ENCODE assay signal across 13 cellular contexts in genomic region chr22:50139843-50140415, GRCh38. TPM values are rescaled to one million over a fixed set of nuclear protein-coding genes. Genes with fewer than 3 reads are reported as not detected.
DNase-seq lines count a peak whose midpoint lies in the region; ATAC-seq and TF ChIP-seq lines count a peak whose summit lies in the region.
"Had no signal": no experiment of that assay in that cellular context is flagged by ENCODE, and none has a peak within 500 bp of the region (broad histone marks: within the 10 kb centered on the region; RNA-seq: fewer than 3 reads in every experiment).

No MANE protein-coding gene starts in this region.

- TF ChIP-seq CTCF in osteocyte (IDR thresholded peaks at IDR 0.05), result no peak
- no peak for TF ChIP-seq CTCF in lower lobe of right lung (IDR thresholded peaks at IDR 0.05)

- H3K27me3 Mint-ChIP-seq in osteocyte (ENCODE audit: unreplicated experiment), result peaks cover 42% of the 10 kb centered on the region

- DNase-seq in Caki2 (ENCODE audit: low read depth) (peak; percentile 56), NAMALWA (ENCODE audit: low spot score) (peak; percentile 75), NCI-H748 (lab: John Stamatoyannopoulos, UW; ENCODE audit: unreplicated experiment) (peak; percentile 100), epithelial cell of prostate (ENCODE audit: low read depth, low spot score) (peak; percentile 54), osteocyte (ENCODE audit: extremely low spot score, unreplicated experiment) (no peak), lower lobe of right lung (no peak)
- DNase-seq in stimulated activated CD4-positive, alpha-beta T cell treated with anti-CD3 and anti-CD28 coated beads, Interleukin-4, amount 100 ng/mL, for 24 hours, result no peak
- DNase-seq: GOT3; NCI-H446 treated with DMSO at 0.1 percent for 48 hours; posterior cingulate gyrus; SJCRH30; stimulated activated naive CD8-positive, alpha-beta T cell treated with anti-CD3 and anti-CD28 coated beads, Interleukin-15, amount 100 ng/mL, for 72 hours had no signal

- H3K27me3 ChIP-seq in lower lobe of right lung (ENCODE audit: low read depth), result no peaks in the 10 kb centered on the region
- H3K27me3 ChIP-seq: SJCRH30 had no signal

- no peak for ATAC-seq in lower lobe of right lung
- ATAC-seq in GM18858 (IDR thresholded peaks at IDR 0.05; ENCODE audit: unreplicated experiment), result no peak
- ATAC-seq: stimulated activated naive CD8-positive, alpha-beta T cell treated with anti-CD3 and anti-CD28 coated beads, Interleukin-15, amount 100 ng/mL, for 72 hours had no signal

- H3K36me3 ChIP-seq in lower lobe of right lung, result no peaks in the 10 kb centered on the region
- H3K36me3 ChIP-seq: SJCRH30 had no signal

- H3K4me1 ChIP-seq in lower lobe of right lung, result no peaks in the 10 kb centered on the region
- H3K4me1 ChIP-seq: SJCRH30 had no signal

- no peaks in the 10 kb centered on the region for H3K9me3 ChIP-seq in lower lobe of right lung
- H3K9me3 ChIP-seq: SJCRH30 had no signal

- intact Hi-C loops in lower lobe of right lung (cut with DNase I), result no loop called here

- in situ Hi-C loops in Caki2 (cut with HindIII; ENCODE audit: low pct_unique_long_range_greater_than_20kb, low sequenced_read_pairs), result no loop called here

- no peaks in the 10 kb centered on the region for H3K9me3 Mint-ChIP-seq in osteocyte (ENCODE audit: unreplicated experiment)
- H3K9me3 Mint-ChIP-seq: stimulated activated naive CD8-positive, alpha-beta T cell treated with anti-CD3 and anti-CD28 coated beads, Interleukin-15, amount 100 ng/mL, for 72 hours had no signal

- no peaks in the 10 kb centered on the region for H3K36me3 Mint-ChIP-seq in osteocyte (ENCODE audit: unreplicated experiment)

- H3K4me1 Mint-ChIP-seq in osteocyte (ENCODE audit: unreplicated experiment), result peaks cover 18% of the 10 kb centered on the region

- H3K27ac ChIP-seq in epithelial cell of prostate, result no peak overlapping the region
- no peak overlapping the region for H3K27ac ChIP-seq in lower lobe of right lung
- H3K27ac ChIP-seq: SJCRH30 had no signal

- H3K27ac Mint-ChIP-seq in osteocyte (ENCODE audit: unreplicated experiment), result no peak overlapping the region

- H3K4me3 Mint-ChIP-seq in osteocyte (ENCODE audit: unreplicated experiment), result no peak overlapping the region
- H3K4me3 Mint-ChIP-seq: stimulated activated naive CD8-positive, alpha-beta T cell treated with anti-CD3 and anti-CD28 coated beads, Interleukin-15, amount 100 ng/mL, for 72 hours had no signal

- no peak overlapping the region for H3K4me3 ChIP-seq in lower lobe of right lung
- H3K4me3 ChIP-seq: SJCRH30 had no signal

RNA-seq across cellular contexts. Expression of gene PANX2, which starts 30.6 kb away (rescaled TPM):
- 18.0 and 19.5 TPM in 2 replicates for total RNA-seq in Caki2 (2014; rRNA removed; shearing (Covaris generic); ENCODE audit: low replicate concordance)
- total RNA-seq in osteocyte (1.5 and 1.6 TPM in 2 replicates), lower lobe of right lung (2.5 TPM)
- total RNA-seq: SJCRH30 had no signal

RNA-seq across cellular contexts. Expression of gene TRABD, which starts 45.8 kb away (rescaled TPM):
- total RNA-seq in Caki2 (2014; rRNA removed; shearing (Covaris generic); ENCODE audit: low replicate concordance), result 82.4 and 89.0 TPM in 2 replicates
- total RNA-seq in osteocyte (24.3 and 25.9 TPM in 2 replicates), lower lobe of right lung (43.7 TPM)

RNA-seq across cellular contexts. Expression of gene MOV10L1, which starts 50.1 kb away (rescaled TPM):
- not detected in 2 replicates for total RNA-seq in Caki2 (2014; rRNA removed; shearing (Covaris generic); ENCODE audit: low replicate concordance)
- total RNA-seq in osteocyte (0.97 and 1.4 TPM in 2 replicates), lower lobe of right lung (0.56 TPM)
- total RNA-seq: SJCRH30 had no signal

RNA-seq across cellular contexts. Expression of gene MLC1, which starts 54.7 kb away (rescaled TPM):
- not detected in 2 replicates for total RNA-seq in Caki2 (2014; rRNA removed; shearing (Covaris generic); ENCODE audit: low replicate concordance)
- total RNA-seq in osteocyte, result not detected in 2 replicates
- total RNA-seq in lower lobe of right lung, result 3.2 TPM

Comparison
In these comparisons a context has a peak if more than half of its experiments do, and no peak if none do; other contexts are left out.
1. DNase-seq: peak in Caki2 (single experiment), NAMALWA (single experiment), NCI-H748 (single experiment) and epithelial cell of prostate (single experiment); none in stimulated activated CD4-positive, alpha-beta T cell treated with anti-CD3 and anti-CD28 coated beads, Interleukin-4, amount 100 ng/mL, for 24 hours (single experiment), osteocyte (single experiment) and lower lobe of right lung (single experiment).